8 cellular contexts compared by ENCODE assay signal in the genomic region with DNA sequence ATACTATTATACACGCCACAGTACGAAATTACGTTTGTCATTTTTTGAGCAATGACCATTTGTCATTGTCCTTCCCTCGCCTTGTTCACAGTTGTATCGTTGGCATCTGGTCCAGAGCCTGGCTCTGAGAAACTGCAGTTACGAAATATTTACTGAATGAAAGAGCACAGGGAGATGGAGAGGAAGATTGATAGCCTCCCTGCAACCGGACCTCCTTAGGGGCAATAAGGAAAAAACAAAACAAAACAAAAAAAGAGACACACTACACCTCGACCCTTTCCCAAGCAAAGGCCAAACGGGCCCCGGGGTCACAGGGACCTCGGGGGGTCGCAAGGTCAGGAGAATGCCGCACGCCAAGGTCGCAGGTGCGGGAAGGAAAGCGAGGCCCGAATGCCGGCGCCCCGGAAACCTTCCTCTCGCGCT. TPM values are rescaled to one million over a fixed set of nuclear protein-coding genes. Genes with fewer than 3 reads are reported as not detected.
DNase-seq lines count a peak whose midpoint lies in the region; ATAC-seq and TF ChIP-seq lines count a peak whose summit lies in the region.

No MANE protein-coding gene starts in this region.

- no peak for TF ChIP-seq POLR2A in esophagus squamous epithelium (IDR thresholded peaks at IDR 0.05)

- H3K4me3 Mint-ChIP-seq in GM23338 = peak overlapping the region; percentile 100
- H3K4me3 Mint-ChIP-seq in natural killer cell treated with Interleukin-12 subunit alpha and Interleukin-12 subunit beta and Interleukin-15 and Interleukin-18, amount 100 ng/mL, for 72 hours = peak overlapping the region; percentile 97

- POLR2A ChIA-PET in RWPE1 (lab: Yijun Ruan, JAX; ENCODE audit: low non-redundant PET) = no interaction called here

- H3K27ac ChIP-seq in GM23338 (ENCODE audit: low read depth) = no peak overlapping the region
- peak overlapping the region; percentile 80 for H3K27ac ChIP-seq in RWPE1
- peak overlapping the region; percentile 90 to 93 (median 91) for H3K27ac ChIP-seq in esophagus squamous epithelium

- H3K36me3 Mint-ChIP-seq in GM23338 (ENCODE audit: low read depth) = peaks cover 23% of the 10 kb centered on the region
- no peaks in the 10 kb centered on the region for H3K36me3 Mint-ChIP-seq in natural killer cell treated with Interleukin-12 subunit alpha and Interleukin-12 subunit beta and Interleukin-15 and Interleukin-18, amount 100 ng/mL, for 72 hours

- H3K4me2 ChIP-seq in GM23338 = peak overlapping the region; percentile 98

- ATAC-seq in GM23338 (no peak), HG02884 (IDR thresholded peaks at IDR 0.05; ENCODE audit: unreplicated experiment) (no peak)
- no peak for ATAC-seq in natural killer cell treated with Interleukin-12 subunit alpha and Interleukin-12 subunit beta and Interleukin-15 and Interleukin-18, amount 100 ng/mL, for 72 hours

- H3K79me2 ChIP-seq in GM23338 (replicated peaks; ENCODE audit: insufficient read depth) = peaks cover 57% of the 10 kb centered on the region

- peaks cover 13% of the 10 kb centered on the region; the same call in 1 of the 2 replicates for H3K4me1 ChIP-seq in GM23338 (ENCODE audit: insufficient read depth)
- H3K4me1 ChIP-seq in esophagus squamous epithelium = peaks cover 16 to 44% (median 18%) of the 10 kb centered on the region in 3 donors

- peaks cover 6% of the 10 kb centered on the region for H3K27me3 Mint-ChIP-seq in GM23338 (ENCODE audit: insufficient read depth, low read depth, poor library complexity)
- peaks cover 0 to 2% of the 10 kb centered on the region in 2 donors for H3K27me3 Mint-ChIP-seq in natural killer cell treated with Interleukin-12 subunit alpha and Interleukin-12 subunit beta and Interleukin-15 and Interleukin-18, amount 100 ng/mL, for 72 hours

- H3K27me3 ChIP-seq in GM23338 (ENCODE audit: insufficient read depth) (no peaks in the 10 kb centered on the region), esophagus squamous epithelium (no peaks in the 10 kb centered on the region)

- H2AFZ ChIP-seq in GM23338 = peak overlapping the region; percentile 90

- no peaks in the 10 kb centered on the region for H3K36me3 ChIP-seq in GM23338 (ENCODE audit: insufficient read depth)
- H3K36me3 ChIP-seq in esophagus squamous epithelium = peaks cover 0 to 11% (median 0%) of the 10 kb centered on the region in 3 donors

- no peaks in the 10 kb centered on the region for H3K9me3 ChIP-seq in esophagus squamous epithelium

- no peak for TF ChIP-seq CTCF in GM23338 (conservative IDR thresholded peaks at IDR 0.05; ENCODE audit: low read depth in 2 of 2)
- no peak for TF ChIP-seq CTCF in RWPE1 (conservative IDR thresholded peaks at IDR 0.05; ENCODE audit: low read depth)
- TF ChIP-seq CTCF in esophagus squamous epithelium (IDR thresholded peaks at IDR 0.05) = no peak

- DNase-seq in GM23338 (ENCODE audit: low spot score) (peak; percentile 54), RWPE1 (ENCODE audit: low spot score) (peak; percentile 5), esophagus squamous epithelium (lab: John Stamatoyannopoulos, UW) (no peak), Kasumi-1 (lab: John Stamatoyannopoulos, UW) (no peak)
- no peak for DNase-seq in natural killer cell treated with Interleukin-12 subunit alpha and Interleukin-12 subunit beta and Interleukin-15 and Interleukin-18, amount 100 ng/mL, for 72 hours (ENCODE audit: low spot score)
- no peak for DNase-seq in activated CD8-positive, alpha-beta memory T cell treated with anti-CD3 and anti-CD28 coated beads for 24 hours
- DNase-seq in stimulated activated CD4-positive, alpha-beta T cell treated with anti-CD3 and anti-CD28 coated beads, Interleukin-15, amount 100 ng/mL, for 24 hours = no peak

- H3K4me3 ChIP-seq in GM23338 = peak overlapping the region; percentile 92
- H3K4me3 ChIP-seq in esophagus squamous epithelium = peak overlapping the region; percentile 84 to 96 (median 94)

- H3K9me3 Mint-ChIP-seq in GM23338 = no peaks in the 10 kb centered on the region
- H3K9me3 Mint-ChIP-seq in natural killer cell treated with Interleukin-12 subunit alpha and Interleukin-12 subunit beta and Interleukin-15 and Interleukin-18, amount 100 ng/mL, for 72 hours = no peaks in the 10 kb centered on the region

- no peaks in the 10 kb centered on the region for H3K9me2 ChIP-seq in GM23338 (ENCODE audit: insufficient read depth)

- H3F3A ChIP-seq in GM23338 (replicated peaks; ENCODE audit: low read depth) = no peaks in the 10 kb centered on the region

- peaks cover 18% of the 10 kb centered on the region for H3K4me1 Mint-ChIP-seq in GM23338
- peaks cover 18 to 24% of the 10 kb centered on the region in 2 donors for H3K4me1 Mint-ChIP-seq in natural killer cell treated with Interleukin-12 subunit alpha and Interleukin-12 subunit beta and Interleukin-15 and Interleukin-18, amount 100 ng/mL, for 72 hours (ENCODE audit: low read depth in 2 of 2)

- peak overlapping the region; percentile 84 for H3K27ac Mint-ChIP-seq in GM23338
- H3K27ac Mint-ChIP-seq in natural killer cell treated with Interleukin-12 subunit alpha and Interleukin-12 subunit beta and Interleukin-15 and Interleukin-18, amount 100 ng/mL, for 72 hours = peak overlapping the region; percentile 89 to 93

- CTCF ChIA-PET in RWPE1 (lab: Yijun Ruan, JAX) = interaction anchor here (0.6 to 0.7 kb wide), 2 partner anchors 23 to 139 kb away, joined by 3 to 5 read pairs; no protein-coding TSS in a partner anchor

- intact Hi-C loops in esophagus squamous epithelium (cut with DNase I) = no loop called here

- peaks cover 12% of the 10 kb centered on the region for H4K20me1 ChIP-seq in GM23338 (replicated peaks; ENCODE audit: insufficient read depth)

- 1 to 4% methylated on average over 13 to 21 of the region's 23 CpGs for WGBS in esophagus squamous epithelium, 2 donors

TF ChIP-seq in GM23338, 12 proteins besides CTCF, POLR2A, EP300 and RAD21:
- TF ChIP-seq NANOG (IDR thresholded peaks at IDR 0.05; ENCODE audit: borderline replicate concordance) (no peak), POLR2AphosphoS5 (IDR thresholded peaks at IDR 0.05; ENCODE audit: low read depth) (no peak)
TF ChIP-seq in GM23338: peak in this region for 0.

RNA-seq across cellular contexts. Expression of gene GOT2, which starts 0.9 kb away (rescaled TPM):
- 177 and 205 TPM in 2 replicates for total RNA-seq in GM23338 (2014; rRNA removed; shearing (Covaris generic))
- 130 and 133 TPM in 2 replicates for polyA plus RNA-seq in GM23338 (2016; fragmentation: Nextera tagmentation; extraction: Ambion mirVana)
- total RNA-seq in esophagus squamous epithelium = 100 to 1,000 TPM in 3 of 4 donors, 10 to 100 TPM in 1; 67.5 to 172 (median 110) TPM
- total RNA-seq in natural killer cell treated with Interleukin-12 subunit alpha and Interleukin-12 subunit beta and Interleukin-15 and Interleukin-18, amount 100 ng/mL, for 72 hours = 100 to 1,000 TPM in 1 of 2 donors, 10 to 100 TPM in 1; 82.7 to 149 TPM

RNA-seq across cellular contexts. Expression of gene SLC38A7, which starts 48.7 kb away (rescaled TPM):
- total RNA-seq in GM23338 (2014; rRNA removed; shearing (Covaris generic)) = 22.9 and 27.8 TPM in 2 replicates
- polyA plus RNA-seq in GM23338 (2016; fragmentation: Nextera tagmentation; extraction: Ambion mirVana) = 13.6 and 13.9 TPM in 2 replicates
- total RNA-seq in esophagus squamous epithelium = 10 to 100 TPM in 3 of 4 donors, 1 to 10 TPM in 1; 9.1 to 15.6 (median 13.1) TPM
- 10 to 100 TPM; 14.1 to 16.7 TPM for total RNA-seq in natural killer cell treated with Interleukin-12 subunit alpha and Interleukin-12 subunit beta and Interleukin-15 and Interleukin-18, amount 100 ng/mL, for 72 hours

Comparison
In these comparisons a context has a peak if more than half of its experiments do, and no peak if none do; other contexts are left out.
1. DNase-seq: peak in GM23338 (single experiment) and RWPE1 (single experiment); none in esophagus squamous epithelium (single experiment), natural killer cell treated with Interleukin-12 subunit alpha and Interleukin-12 subunit beta and Interleukin-15 and Interleukin-18, amount 100 ng/mL, for 72 hours (single experiment), Kasumi-1 (0 of 2), activated CD8-positive, alpha-beta memory T cell treated with anti-CD3 and anti-CD28 coated beads for 24 hours (single experiment) and stimulated activated CD4-positive, alpha-beta T cell treated with anti-CD3 and anti-CD28 coated beads, Interleukin-15, amount 100 ng/mL, for 24 hours (single experiment).